ENCODE assay signal across 1 cellular context in genomic region chr7:149714910-149715471, GRCh38.
TF ChIP-seq lines count a peak whose summit lies in the region.

No MANE protein-coding gene starts in this region.

TF ChIP-seq in HepG2, 621 proteins besides CTCF, POLR2A, EP300 and RAD21 (continued from another document):
- TF ChIP-seq ZNF512 (CRISPR knock-in tag; IDR thresholded peaks at IDR 0.05) (no peak), ZNF672 (CRISPR knock-in tag; IDR thresholded peaks at IDR 0.05) (peak; percentile 68; the same call in 1 of the 2 replicates), ARNT2 (CRISPR knock-in tag; IDR thresholded peaks at IDR 0.05; ENCODE audit: low read depth) (peak; percentile 64; the same call in 1 of the 2 replicates), FOXK1 (CRISPR knock-in tag; IDR thresholded peaks at IDR 0.05; ENCODE audit: borderline replicate concordance, low read depth) (no peak), ZNF691 (CRISPR knock-in tag; IDR thresholded peaks at IDR 0.05; ENCODE audit: borderline replicate concordance, low read depth) (0 out of 2 replicates have a peak, but pooled peaks have one; percentile 24), ZNF329 (CRISPR knock-in tag; IDR thresholded peaks at IDR 0.05; ENCODE audit: low read depth) (peak; percentile 41; the same call in 1 of the 2 replicates), ZNF142 (CRISPR knock-in tag; IDR thresholded peaks at IDR 0.05) (peak; percentile 58; the same call in 1 of the 2 replicates), HDAC2 (CRISPR knock-in tag; IDR thresholded peaks at IDR 0.05) (no peak), ZNF24 (IDR thresholded peaks at IDR 0.05) (no peak), ZNF674 (CRISPR knock-in tag; IDR thresholded peaks at IDR 0.05; ENCODE audit: low read depth) (no peak), ZNF570 (CRISPR knock-in tag; IDR thresholded peaks at IDR 0.05; ENCODE audit: borderline replicate concordance) (no peak), ARHGAP35 (CRISPR knock-in tag; IDR thresholded peaks at IDR 0.05; ENCODE audit: borderline replicate concordance) (0 out of 2 replicates have a peak, but pooled peaks have one; percentile 46), PATZ1 (CRISPR knock-in tag; IDR thresholded peaks at IDR 0.05) (0 out of 2 replicates have a peak, but pooled peaks have one; percentile 13), EHMT2 (IDR thresholded peaks at IDR 0.05; ENCODE audit: borderline replicate concordance, low read depth, low read length) (no peak), ZNF569 (CRISPR knock-in tag; IDR thresholded peaks at IDR 0.05; ENCODE audit: borderline replicate concordance) (no peak), ZNF501 (CRISPR knock-in tag; IDR thresholded peaks at IDR 0.05) (peak; percentile 59), HDAC1 (CRISPR knock-in tag; IDR thresholded peaks at IDR 0.05) (peak; percentile 68), YY1 (IDR thresholded peaks at IDR 0.05; ENCODE audit: insufficient read depth, insufficient replicate concordance, low read depth, low read length) (peak; percentile 35)
- TF ChIP-seq, protein P1, sequence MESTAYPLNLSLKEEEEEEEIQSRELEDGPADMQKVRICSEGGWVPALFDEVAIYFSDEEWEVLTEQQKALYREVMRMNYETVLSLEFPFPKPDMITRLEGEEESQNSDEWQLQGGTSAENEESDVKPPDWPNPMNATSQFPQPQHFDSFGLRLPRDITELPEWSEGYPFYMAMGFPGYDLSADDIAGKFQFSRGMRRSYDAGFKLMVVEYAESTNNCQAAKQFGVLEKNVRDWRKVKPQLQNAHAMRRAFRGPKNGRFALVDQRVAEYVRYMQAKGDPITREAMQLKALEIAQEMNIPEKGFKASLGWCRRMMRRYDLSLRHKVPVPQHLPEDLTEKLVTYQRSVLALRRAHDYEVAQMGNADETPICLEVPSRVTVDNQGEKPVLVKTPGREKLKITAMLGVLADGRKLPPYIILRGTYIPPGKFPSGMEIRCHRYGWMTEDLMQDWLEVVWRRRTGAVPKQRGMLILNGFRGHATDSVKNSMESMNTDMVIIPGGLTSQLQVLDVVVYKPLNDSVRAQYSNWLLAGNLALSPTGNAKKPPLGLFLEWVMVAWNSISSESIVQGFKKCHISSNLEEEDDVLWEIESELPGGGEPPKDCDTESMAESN (CRISPR knock-in tag; conservative IDR thresholded peaks at IDR 0.05): 0 out of 2 replicates have a peak, but pooled peaks have one; percentile 42
- TF ChIP-seq, protein P2, sequence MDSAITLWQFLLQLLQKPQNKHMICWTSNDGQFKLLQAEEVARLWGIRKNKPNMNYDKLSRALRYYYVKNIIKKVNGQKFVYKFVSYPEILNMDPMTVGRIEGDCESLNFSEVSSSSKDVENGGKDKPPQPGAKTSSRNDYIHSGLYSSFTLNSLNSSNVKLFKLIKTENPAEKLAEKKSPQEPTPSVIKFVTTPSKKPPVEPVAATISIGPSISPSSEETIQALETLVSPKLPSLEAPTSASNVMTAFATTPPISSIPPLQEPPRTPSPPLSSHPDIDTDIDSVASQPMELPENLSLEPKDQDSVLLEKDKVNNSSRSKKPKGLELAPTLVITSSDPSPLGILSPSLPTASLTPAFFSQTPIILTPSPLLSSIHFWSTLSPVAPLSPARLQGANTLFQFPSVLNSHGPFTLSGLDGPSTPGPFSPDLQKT (CRISPR knock-in tag; IDR thresholded peaks at IDR 0.05; ENCODE audit: borderline replicate concordance): no peak
- TF ChIP-seq, protein P3, sequence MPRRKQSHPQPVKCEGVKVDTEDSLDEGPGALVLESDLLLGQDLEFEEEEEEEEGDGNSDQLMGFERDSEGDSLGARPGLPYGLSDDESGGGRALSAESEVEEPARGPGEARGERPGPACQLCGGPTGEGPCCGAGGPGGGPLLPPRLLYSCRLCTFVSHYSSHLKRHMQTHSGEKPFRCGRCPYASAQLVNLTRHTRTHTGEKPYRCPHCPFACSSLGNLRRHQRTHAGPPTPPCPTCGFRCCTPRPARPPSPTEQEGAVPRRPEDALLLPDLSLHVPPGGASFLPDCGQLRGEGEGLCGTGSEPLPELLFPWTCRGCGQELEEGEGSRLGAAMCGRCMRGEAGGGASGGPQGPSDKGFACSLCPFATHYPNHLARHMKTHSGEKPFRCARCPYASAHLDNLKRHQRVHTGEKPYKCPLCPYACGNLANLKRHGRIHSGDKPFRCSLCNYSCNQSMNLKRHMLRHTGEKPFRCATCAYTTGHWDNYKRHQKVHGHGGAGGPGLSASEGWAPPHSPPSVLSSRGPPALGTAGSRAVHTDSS (CRISPR knock-in tag; conservative IDR thresholded peaks at IDR 0.05): 0 out of 2 replicates have a peak, but pooled peaks have one; percentile 52
- TF ChIP-seq, protein P4, sequence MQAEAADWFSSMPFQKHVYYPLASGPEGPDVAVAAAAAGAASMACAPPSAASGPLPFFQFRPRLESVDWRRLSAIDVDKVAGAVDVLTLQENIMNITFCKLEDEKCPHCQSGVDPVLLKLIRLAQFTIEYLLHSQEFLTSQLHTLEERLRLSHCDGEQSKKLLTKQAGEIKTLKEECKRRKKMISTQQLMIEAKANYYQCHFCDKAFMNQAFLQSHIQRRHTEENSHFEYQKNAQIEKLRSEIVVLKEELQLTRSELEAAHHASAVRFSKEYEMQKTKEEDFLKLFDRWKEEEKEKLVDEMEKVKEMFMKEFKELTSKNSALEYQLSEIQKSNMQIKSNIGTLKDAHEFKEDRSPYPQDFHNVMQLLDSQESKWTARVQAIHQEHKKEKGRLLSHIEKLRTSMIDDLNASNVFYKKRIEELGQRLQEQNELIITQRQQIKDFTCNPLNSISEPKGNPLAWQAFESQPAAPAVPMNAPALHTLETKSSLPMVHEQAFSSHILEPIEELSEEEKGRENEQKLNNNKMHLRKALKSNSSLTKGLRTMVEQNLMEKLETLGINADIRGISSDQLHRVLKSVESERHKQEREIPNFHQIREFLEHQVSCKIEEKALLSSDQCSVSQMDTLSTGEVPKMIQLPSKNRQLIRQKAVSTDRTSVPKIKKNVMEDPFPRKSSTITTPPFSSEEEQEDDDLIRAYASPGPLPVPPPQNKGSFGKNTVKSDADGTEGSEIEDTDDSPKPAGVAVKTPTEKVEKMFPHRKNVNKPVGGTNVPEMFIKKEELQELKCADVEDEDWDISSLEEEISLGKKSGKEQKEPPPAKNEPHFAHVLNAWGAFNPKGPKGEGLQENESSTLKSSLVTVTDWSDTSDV (CRISPR knock-in tag; IDR thresholded peaks at IDR 0.05): 0 out of 2 replicates have a peak, but pooled peaks have one; percentile 67
